ENCODE assay signal across 8 cellular contexts in genomic region chr9:130995399-130995941, GRCh38. TPM values are rescaled to one million over a fixed set of nuclear protein-coding genes. Genes with fewer than 3 reads are reported as not detected.
DNase-seq lines count a peak whose midpoint lies in the region; ATAC-seq, FAIRE-seq and TF ChIP-seq lines count a peak whose summit lies in the region.

No MANE protein-coding gene starts in this region.

- TF ChIP-seq CTCF in H1 (IDR thresholded peaks at IDR 0.05; ENCODE audit: control extremely low read depth in 1 of 3, insufficient read depth in 1 of 3, low read depth in 1 of 3, low read length in 3 of 3) (no peak), osteoblast (IDR thresholded peaks at IDR 0.05; ENCODE audit: extremely low read depth, low read depth, low read length) (no peak)

- no peak overlapping the region for H4K8ac ChIP-seq in H1 (ENCODE audit: extremely low read depth, insufficient read depth, low read length)

- no peak for TF ChIP-seq EP300 in H1 (IDR thresholded peaks at IDR 0.05; ENCODE audit: borderline replicate concordance in 1 of 2, low read depth in 2 of 2, low read length in 2 of 2)

- no peak overlapping the region for H3K4me3 ChIP-seq in H1 (ENCODE audit: extremely low read depth in 1 of 4, insufficient read depth in 2 of 4, low read depth in 3 of 4, low read length in 4 of 4)
- no peak overlapping the region for H3K4me3 ChIP-seq in osteoblast (ENCODE audit: insufficient read depth, low read length)

- no peak overlapping the region for H3K56ac ChIP-seq in H1 (replicated peaks; ENCODE audit: insufficient read length, low read depth, low read length)

- H3K27ac ChIP-seq in H1 (ENCODE audit: low read depth, low read length) (no peak overlapping the region), osteoblast (ENCODE audit: low read depth, low read length) (no peak overlapping the region)

- no peak overlapping the region for H2AFZ ChIP-seq in H1 (ENCODE audit: low read length)
- no peak overlapping the region for H2AFZ ChIP-seq in osteoblast (ENCODE audit: low read length)

- DNase-seq in H4 (ENCODE audit: low spot score) (peak; percentile 78), NOMO-1 treated with dmso at 0.1 percent for 144 hours (lab: John Stamatoyannopoulos, UW; ENCODE audit: unreplicated experiment) (peak; percentile 54), H1 (ENCODE audit: low read depth in 1 of 2, low spot score in 2 of 2) (no peak), osteoblast (ENCODE audit: insufficient read length, low spot score, missing footprints) (peak; percentile 83)
- no peak for DNase-seq in activated T-cell treated with anti-CD3 and anti-CD28 coated beads, Interleukin-2, amount 50 U/mL, for 4 hours
- DNase-seq in activated naive CD4-positive, alpha-beta T cell treated with anti-CD3 and anti-CD28 coated beads, Interleukin-2, amount 50 U/mL, for 72 hours (ENCODE audit: low spot score in 2 of 2), result no peak

- FAIRE-seq in H1 (lab: Jason Lieb, UNC), result no peak

- H3K36me3 ChIP-seq in H1 (ENCODE audit: control insufficient read depth in 2 of 4, insufficient read depth in 4 of 4, low read length in 3 of 4) (no peaks in the 10 kb centered on the region), osteoblast (ENCODE audit: insufficient read depth, low read length) (no peaks in the 10 kb centered on the region)

- H3K23ac ChIP-seq in H1 (ENCODE audit: insufficient read length), result no peak overlapping the region

- H3K27me3 ChIP-seq in H1 (replicated peaks in 1 of 4; ENCODE audit: control insufficient read depth in 3 of 4, extremely low read depth in 1 of 4, insufficient read depth in 3 of 4, low read length in 3 of 4) (peaks cover 0 to 9% (median 4%) of the 10 kb centered on the region in 4 experiments; a peak in 3 of 7 replicates), osteoblast (ENCODE audit: insufficient read depth, low read length) (peaks cover 20% of the 10 kb centered on the region)

- 62% methylated on average over 10 of the region's 10 CpGs; no CpG with 5 or more reads in 1 of the 2 experiments for WGBS in H1 (ENCODE audit: extremely low coverage in 1 of 2, insufficient coverage in 1 of 2, insufficient read length in 1 of 2, insufficient replicate concordance in 2 of 2, low coverage in 1 of 2, low lambda C conversion rate in 2 of 2, missing lambda C conversion rate in 1 of 2), 2 experiments

- no peak overlapping the region for H3K9ac ChIP-seq in H1 (replicated peaks in 1 of 4; ENCODE audit: extremely low read depth in 1 of 4, low read depth in 3 of 4, low read length in 3 of 4)

- H2BK15ac ChIP-seq in H1 (ENCODE audit: low read length), result 0 out of 2 replicates have a peak overlapping the region, but pooled peaks have one; percentile 72

- no peak for ATAC-seq in HG02973 (IDR thresholded peaks at IDR 0.05; ENCODE audit: unreplicated experiment)
- no peak for ATAC-seq in GM19395 (IDR thresholded peaks at IDR 0.05; ENCODE audit: unreplicated experiment)
- ATAC-seq in activated T-cell treated with anti-CD3 and anti-CD28 coated beads, Interleukin-2, amount 50 U/mL, for 4 hours, result no peak
- ATAC-seq in activated naive CD4-positive, alpha-beta T cell treated with anti-CD3 and anti-CD28 coated beads, Interleukin-2, amount 50 U/mL, for 72 hours, result no peak

- POLR2A ChIA-PET in H1 (lab: Charles Lee; ENCODE audit: partially characterized antibody), result no interaction called here

- H2AK5ac ChIP-seq in H1 (ENCODE audit: low read depth, low read length), result no peak overlapping the region

- H3K27me3 Mint-ChIP-seq in activated T-cell treated with anti-CD3 and anti-CD28 coated beads, Interleukin-2, amount 50 U/mL, for 4 hours (ENCODE audit: low read depth), result peaks cover 19% of the 10 kb centered on the region

- peak overlapping the region; percentile 13 for H3K4ac ChIP-seq in H1 (replicated peaks; ENCODE audit: insufficient read length, low read depth, low read length)

- H4K5ac ChIP-seq in H1 (ENCODE audit: insufficient read length, low read depth, low read length), result no peak overlapping the region

- peaks cover 3 to 19% (median 8%) of the 10 kb centered on the region in 4 experiments; a peak in 5 of 7 replicates for H3K4me1 ChIP-seq in H1 (replicated peaks in 1 of 4; ENCODE audit: control insufficient read depth in 3 of 4, insufficient read depth in 4 of 4, low read length in 3 of 4)
- no peaks in the 10 kb centered on the region for H3K4me1 ChIP-seq in osteoblast (ENCODE audit: insufficient read depth, low read length)

- H2BK120ac ChIP-seq in H1 (replicated peaks; ENCODE audit: low read depth, low read length), result no peak overlapping the region

- H2BK12ac ChIP-seq in H1 (ENCODE audit: low read depth, low read length), result no peak overlapping the region

- no peaks in the 10 kb centered on the region for H3K9me3 ChIP-seq in H1 (ENCODE audit: insufficient read depth in 2 of 2, low read depth in 1 of 2, low read length in 1 of 2)
- H3K9me3 ChIP-seq in osteoblast (ENCODE audit: low read depth, low read length), result no peaks in the 10 kb centered on the region

- TF ChIP-seq RAD21 in H1 (IDR thresholded peaks at IDR 0.05 in 1 of 2, conservative IDR thresholded peaks at IDR 0.05 in 1 of 2; ENCODE audit: low read depth in 2 of 2, low read length in 2 of 2), result no peak

- no peak overlapping the region for H3K27ac Mint-ChIP-seq in activated naive CD4-positive, alpha-beta T cell treated with anti-CD3 and anti-CD28 coated beads, Interleukin-2, amount 50 U/mL, for 72 hours

- peak overlapping the region; percentile 34 for H4K91ac ChIP-seq in H1 (replicated peaks; ENCODE audit: insufficient read length, low read length)

- H3K9me3 Mint-ChIP-seq in activated T-cell treated with anti-CD3 and anti-CD28 coated beads, Interleukin-2, amount 50 U/mL, for 4 hours, result no peaks in the 10 kb centered on the region
- no peaks in the 10 kb centered on the region for H3K9me3 Mint-ChIP-seq in activated naive CD4-positive, alpha-beta T cell treated with anti-CD3 and anti-CD28 coated beads, Interleukin-2, amount 50 U/mL, for 72 hours

- H3K79me2 ChIP-seq in H1 (ENCODE audit: control insufficient read depth in 1 of 2, insufficient read depth in 2 of 2, low read length in 2 of 2), result no peaks in the 10 kb centered on the region
- no peaks in the 10 kb centered on the region for H3K79me2 ChIP-seq in osteoblast (ENCODE audit: insufficient read depth, low read length)

- no peak overlapping the region for H2BK5ac ChIP-seq in H1 (ENCODE audit: low read depth, low read length)

- H3K18ac ChIP-seq in H1 (ENCODE audit: extremely low read depth, low read length), result no peak overlapping the region

- CTCF ChIA-PET in H1 (lab: Charles Lee; ENCODE audit: partially characterized antibody), result interaction anchor here (0.6 to 9.1 kb wide), 6 partner anchors 18 to 680 kb away, joined by 3 to 69 read pairs (median 4); no protein-coding TSS in a partner anchor

- no peak overlapping the region for H3K4me3 Mint-ChIP-seq in activated T-cell treated with anti-CD3 and anti-CD28 coated beads, Interleukin-2, amount 50 U/mL, for 4 hours

- no peaks in the 10 kb centered on the region for H3K36me3 Mint-ChIP-seq in activated T-cell treated with anti-CD3 and anti-CD28 coated beads, Interleukin-2, amount 50 U/mL, for 4 hours (ENCODE audit: insufficient read depth)
- no peaks in the 10 kb centered on the region for H3K36me3 Mint-ChIP-seq in activated naive CD4-positive, alpha-beta T cell treated with anti-CD3 and anti-CD28 coated beads, Interleukin-2, amount 50 U/mL, for 72 hours

- no peaks in the 10 kb centered on the region for H3K79me1 ChIP-seq in H1 (ENCODE audit: low read depth, low read length)

- H3K4me2 ChIP-seq in H1 (ENCODE audit: insufficient read depth in 1 of 2, low read depth in 2 of 2, low read length in 2 of 2), result no peak overlapping the region
- no peak overlapping the region for H3K4me2 ChIP-seq in osteoblast (ENCODE audit: insufficient read depth, low read length)

- H3K23me2 ChIP-seq in H1 (ENCODE audit: low read depth, low read length), result peaks cover 7% of the 10 kb centered on the region; the same call in 1 of the 2 replicates

- H3K14ac ChIP-seq in H1 (ENCODE audit: insufficient read length), result no peak overlapping the region

- H4K20me1 ChIP-seq in H1 (replicated peaks in 1 of 2; ENCODE audit: control insufficient read depth in 1 of 2, insufficient read depth in 2 of 2, low read length in 2 of 2) (peaks cover 0 to 8% of the 10 kb centered on the region in 2 experiments), osteoblast (ENCODE audit: insufficient read depth, low read length) (no peaks in the 10 kb centered on the region)

- H3K4me1 Mint-ChIP-seq in activated T-cell treated with anti-CD3 and anti-CD28 coated beads, Interleukin-2, amount 50 U/mL, for 4 hours (ENCODE audit: low read depth), result peaks cover 5% of the 10 kb centered on the region

- TF ChIP-seq POLR2A in H1 (IDR thresholded peaks at IDR 0.05; ENCODE audit: control extremely low read depth in 1 of 2, low read depth in 2 of 2, low read length in 2 of 2), result no peak

- no peak overlapping the region for H2BK20ac ChIP-seq in H1 (ENCODE audit: low read length)

RNA-seq across cellular contexts. Expression of gene LAMC3, which starts 13.5 kb away (rescaled TPM):
- total RNA-seq in H4 (2014; rRNA removed; shearing (Covaris generic)), result 0.49 and 0.60 TPM in 2 replicates
- total RNA-seq in H1 (2021; fragmentation: NEBNext Ultra II Directional; extraction: Animal tissue kit (Norgen Biotek cat#: 25700)), result 12.3 and 13.2 TPM in 2 replicates
- 9.3 and 11.5 TPM in 2 replicates for polyA plus RNA-seq in H1 (2011; rRNA removed)
- polyA plus RNA-seq in H1 (2011; cell fraction: cytosol; rRNA removed), result 6.0 TPM
- 24.8 TPM for polyA plus RNA-seq in H1 (2011; cell fraction: nucleus; rRNA removed)
- 8.0 to 13.0 TPM (median 12.4 TPM) in 4 replicates for polyA plus RNA-seq in H1 (2012, experiment 1 of 2)
- polyA plus RNA-seq in H1 (2012, experiment 2 of 2), result 10.7 TPM
- 18.4 TPM for polyA plus RNA-seq in H1 (2013, experiment 1 of 2)
- polyA plus RNA-seq in H1 (2013, experiment 2 of 2), result 15.1 TPM
- 3.8 and 4.1 TPM in 2 replicates for polyA minus RNA-seq in H1 (2011; rRNA and poly(A)+ RNA removed)
- 4.8 TPM for polyA minus RNA-seq in H1 (2011; cell fraction: cytosol; rRNA and poly(A)+ RNA removed)
- 7.2 TPM for polyA minus RNA-seq in H1 (2011; cell fraction: nucleus; rRNA and poly(A)+ RNA removed)
- total RNA-seq in osteoblast, result under 0.01 TPM in 1 of 2 replicates, not detected in the other
- total RNA-seq in activated T-cell treated with anti-CD3 and anti-CD28 coated beads, Interleukin-2, amount 50 U/mL, for 4 hours, result under 1 TPM; 0.05 to 0.71 (median 0.41) TPM
- total RNA-seq in activated naive CD4-positive, alpha-beta T cell treated with anti-CD3 and anti-CD28 coated beads, Interleukin-2, amount 50 U/mL, for 72 hours, result 1 to 10 TPM; 1.0 to 1.1 TPM

RNA-seq across cellular contexts. Expression of gene FIBCD1, which starts 56.4 kb away (rescaled TPM):
- 5.3 and 7.5 TPM in 2 replicates for total RNA-seq in H4 (2014; rRNA removed; shearing (Covaris generic))
- total RNA-seq in H1 (2021; fragmentation: NEBNext Ultra II Directional; extraction: Animal tissue kit (Norgen Biotek cat#: 25700)), result 5.3 and 6.1 TPM in 2 replicates
- 8.8 and 13.2 TPM in 2 replicates for polyA plus RNA-seq in H1 (2011; rRNA removed)
- polyA plus RNA-seq in H1 (2011; cell fraction: cytosol; rRNA removed), result 5.6 TPM
- 11.0 TPM for polyA plus RNA-seq in H1 (2011; cell fraction: nucleus; rRNA removed)
- 3.9 to 10.9 TPM (median 7.8 TPM) in 4 replicates for polyA plus RNA-seq in H1 (2012, experiment 1 of 2)
- polyA plus RNA-seq in H1 (2012, experiment 2 of 2), result 5.2 TPM
- polyA plus RNA-seq in H1 (2013, experiment 1 of 2), result 11.6 TPM
- 10.8 TPM for polyA plus RNA-seq in H1 (2013, experiment 2 of 2)
- 0.66 and 1.2 TPM in 2 replicates for polyA minus RNA-seq in H1 (2011; rRNA and poly(A)+ RNA removed)
- polyA minus RNA-seq in H1 (2011; cell fraction: cytosol; rRNA and poly(A)+ RNA removed), result 2.1 TPM
- 1.2 TPM for polyA minus RNA-seq in H1 (2011; cell fraction: nucleus; rRNA and poly(A)+ RNA removed)
- 5.1 and 5.3 TPM in 2 replicates for total RNA-seq in osteoblast
- not detected for total RNA-seq in activated T-cell treated with anti-CD3 and anti-CD28 coated beads, Interleukin-2, amount 50 U/mL, for 4 hours
- not detected for total RNA-seq in activated naive CD4-positive, alpha-beta T cell treated with anti-CD3 and anti-CD28 coated beads, Interleukin-2, amount 50 U/mL, for 72 hours

Comparison
In these comparisons a context has a peak if more than half of its experiments do, and no peak if none do; other contexts are left out.
1. DNase-seq: peak in H4 (single experiment), NOMO-1 treated with dmso at 0.1 percent for 144 hours (single experiment) and osteoblast (single experiment); none in H1 (0 of 2), activated T-cell treated with anti-CD3 and anti-CD28 coated beads, Interleukin-2, amount 50 U/mL, for 4 hours (single experiment) and activated naive CD4-positive, alpha-beta T cell treated with anti-CD3 and anti-CD28 coated beads, Interleukin-2, amount 50 U/mL, for 72 hours (0 of 2).